9 cellular contexts compared by ENCODE assay signal in genomic region chr7:157150825-157151412, GRCh38. TPM values are rescaled to one million over a fixed set of nuclear protein-coding genes. Genes with fewer than 3 reads are reported as not detected.
DNase-seq lines count a peak whose midpoint lies in the region; ATAC-seq and TF ChIP-seq lines count a peak whose summit lies in the region.
"Had no signal": no experiment of that assay in that cellular context is flagged by ENCODE, and none has a peak within 500 bp of the region (broad histone marks: within the 10 kb centered on the region; RNA-seq: fewer than 3 reads in every experiment).

No MANE protein-coding gene starts in this region.

- H3K36me3 Mint-ChIP-seq in activated T-cell treated with anti-CD3 and anti-CD28 coated beads, Interleukin-2, amount 50 U/mL, for 72 hours (ENCODE audit: insufficient read depth in 2 of 2): peaks cover 2 to 13% of the 10 kb centered on the region in 2 donors
- H3K36me3 Mint-ChIP-seq in HFFc6 (ENCODE audit: low read depth): no peaks in the 10 kb centered on the region

- DNase-seq in activated T-cell treated with anti-CD3 and anti-CD28 coated beads, Interleukin-2, amount 50 U/mL, for 72 hours: no peak
- DNase-seq in activated T-cell treated with anti-CD3 and anti-CD28 coated beads, Interleukin-2, amount 50 U/mL, for 48 hours: no peak
- DNase-seq in brain microvascular endothelial cell: peak; percentile 26
- peak; percentile 51 for DNase-seq in kidney tubule cell (ENCODE audit: low spot score)
- no peak for DNase-seq in thoracic aorta (ENCODE audit: low spot score)
- no peak for DNase-seq in HFFc6
- DNase-seq in NCI-H446 (lab: John Stamatoyannopoulos, UW): no peak
- DNase-seq: stimulated activated CD4-positive, alpha-beta T cell treated with anti-CD3 and anti-CD28 coated beads, Interleukin-4, amount 100 ng/mL, for 24 hours had no signal

- no peaks in the 10 kb centered on the region for H3K27me3 ChIP-seq in brain microvascular endothelial cell (replicated peaks)
- H3K27me3 ChIP-seq in thoracic aorta (replicated peaks; ENCODE audit: insufficient read depth): no peaks in the 10 kb centered on the region

- H3K27ac Mint-ChIP-seq in activated T-cell treated with anti-CD3 and anti-CD28 coated beads, Interleukin-2, amount 50 U/mL, for 72 hours: peak overlapping the region; percentile 56
- H3K27ac Mint-ChIP-seq in HFFc6: no peak overlapping the region

- H3K27ac ChIP-seq in brain microvascular endothelial cell (no peak overlapping the region), thoracic aorta (no peak overlapping the region)

- TF ChIP-seq CTCF in brain microvascular endothelial cell (IDR thresholded peaks at IDR 0.05; ENCODE audit: low read depth, low read length, missing control alignments) (no peak), thoracic aorta (IDR thresholded peaks at IDR 0.05) (no peak), HFFc6 (IDR thresholded peaks at IDR 0.05) (no peak)

- H3K9me3 Mint-ChIP-seq in activated T-cell treated with anti-CD3 and anti-CD28 coated beads, Interleukin-2, amount 50 U/mL, for 72 hours: no peaks in the 10 kb centered on the region
- H3K9me3 Mint-ChIP-seq in HFFc6: no peaks in the 10 kb centered on the region

- in situ Hi-C loops in brain microvascular endothelial cell (cut with HindIII; ENCODE audit: low pct_ligation_motif_present, low sequenced_read_pairs): no loop called here

- peaks cover 64% of the 10 kb centered on the region for H3K4me1 Mint-ChIP-seq in activated T-cell treated with anti-CD3 and anti-CD28 coated beads, Interleukin-2, amount 50 U/mL, for 72 hours (ENCODE audit: low read depth)
- H3K4me1 Mint-ChIP-seq in HFFc6 (ENCODE audit: low read depth): peaks cover 29% of the 10 kb centered on the region

- H3K36me3 ChIP-seq in brain microvascular endothelial cell (replicated peaks) (no peaks in the 10 kb centered on the region), thoracic aorta (no peaks in the 10 kb centered on the region)

- no peak for ATAC-seq in activated T-cell treated with anti-CD3 and anti-CD28 coated beads, Interleukin-2, amount 50 U/mL, for 72 hours (replicated peaks in 1 of 2)
- ATAC-seq in thoracic aorta (ENCODE audit: insufficient number of reproducible peaks, low FRiP score, low read depth) (no peak), GM18858 (IDR thresholded peaks at IDR 0.05; ENCODE audit: unreplicated experiment) (no peak)

- H3K27me3 Mint-ChIP-seq in activated T-cell treated with anti-CD3 and anti-CD28 coated beads, Interleukin-2, amount 50 U/mL, for 72 hours (ENCODE audit: low read depth): no peaks in the 10 kb centered on the region
- H3K27me3 Mint-ChIP-seq in HFFc6 (ENCODE audit: insufficient read depth): no peaks in the 10 kb centered on the region; the same call in 1 of the 2 replicates

- H3K9me3 ChIP-seq in thoracic aorta: no peaks in the 10 kb centered on the region

- H3K4me1 ChIP-seq in thoracic aorta (ENCODE audit: control insufficient read depth in 1 of 2, low read depth in 2 of 2): peaks cover 0 to 28% of the 10 kb centered on the region in 2 donors

- H3K4me3 ChIP-seq in brain microvascular endothelial cell (ENCODE audit: low read depth, low read length): no peak overlapping the region
- H3K4me3 ChIP-seq in thoracic aorta: peak overlapping the region; percentile 22

- H3K4me3 Mint-ChIP-seq in activated T-cell treated with anti-CD3 and anti-CD28 coated beads, Interleukin-2, amount 50 U/mL, for 72 hours: no peak overlapping the region
- H3K4me3 Mint-ChIP-seq in HFFc6: no peak overlapping the region

RNA-seq across cellular contexts. Expression of gene UBE3C, which starts 12.2 kb away (rescaled TPM):
- total RNA-seq in activated T-cell treated with anti-CD3 and anti-CD28 coated beads, Interleukin-2, amount 50 U/mL, for 72 hours: 10 to 100 TPM; 39.6 to 42.6 TPM
- 10 to 100 TPM; 55.0 to 93.6 TPM for total RNA-seq in thoracic aorta
- total RNA-seq in HFFc6 (2021; fragmentation: NEBNext Ultra II Directional; extraction: Animal tissue kit (Norgen Biotek cat#: 25700)): 10 to 100 TPM; 64.2 to 80.1 (median 73.1) TPM

Comparison
In these comparisons a context has a peak if more than half of its experiments do, and no peak if none do; other contexts are left out.
1. DNase-seq: peak in brain microvascular endothelial cell (single experiment) and kidney tubule cell (single experiment); none in activated T-cell treated with anti-CD3 and anti-CD28 coated beads, Interleukin-2, amount 50 U/mL, for 72 hours (0 of 2), activated T-cell treated with anti-CD3 and anti-CD28 coated beads, Interleukin-2, amount 50 U/mL, for 48 hours (0 of 2), thoracic aorta (single experiment), HFFc6 (single experiment) and NCI-H446 (0 of 2).